12 cellular contexts compared by ENCODE assay signal in the genomic region with DNA sequence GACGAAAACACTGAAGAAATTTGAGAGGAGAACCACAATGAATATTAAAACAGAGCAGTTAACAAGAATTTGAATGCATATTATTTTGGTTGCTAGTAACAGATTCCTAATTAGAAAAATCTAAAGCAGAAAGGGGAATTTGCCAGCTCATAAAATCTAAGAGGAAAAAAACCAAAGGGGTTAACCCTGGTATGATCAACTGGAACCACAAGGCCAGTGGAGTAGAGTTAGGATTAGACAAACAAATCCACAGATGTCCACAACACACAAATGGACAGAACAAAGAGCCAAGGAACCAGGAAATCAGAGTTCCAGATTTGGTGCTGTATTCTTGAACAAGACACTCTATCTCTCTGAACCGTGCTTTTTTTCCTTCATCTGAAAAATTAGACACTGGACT.
DNase-seq lines count a peak whose midpoint lies in the region; ATAC-seq and TF ChIP-seq lines count a peak whose summit lies in the region.
"Had no signal": no experiment of that assay in that cellular context is flagged by ENCODE, and none has a peak within 500 bp of the region (broad histone marks: within the 10 kb centered on the region; RNA-seq: fewer than 3 reads in every experiment).

No MANE protein-coding gene starts in this region.

- peaks cover 20% of the 10 kb centered on the region for H3K36me3 Mint-ChIP-seq in nephron (ENCODE audit: low read depth)
- no peaks in the 10 kb centered on the region for H3K36me3 Mint-ChIP-seq in Caco-2 (ENCODE audit: insufficient read depth, unreplicated experiment)

- H3K4me3 ChIP-seq in Caco-2 (ENCODE audit: low read depth, low read length), result no peak overlapping the region
- H3K4me3 ChIP-seq: BLaER1 treated with 17β-estradiol and CSF1 and Interleukin-3, amounts not matched to agents 10 nM and 100 nM; GM23338 had no signal

- POLR2A ChIA-PET in Caco-2 (lab: Charles Lee), result no interaction called here

- CTCF ChIA-PET in Caco-2 (lab: Charles Lee), result no interaction called here

- H3K36me3 ChIP-seq in Caco-2 (ENCODE audit: control insufficient read depth, insufficient read depth, low read length), result no peaks in the 10 kb centered on the region

- peak overlapping the region; percentile 19 to 61 (median 38) for H3K27ac Mint-ChIP-seq in nephron
- H3K27ac Mint-ChIP-seq in Caco-2 (ENCODE audit: unreplicated experiment), result no peak overlapping the region
- H3K27ac Mint-ChIP-seq: B cell; CD8-positive, alpha-beta T cell; GM23338 had no signal

- no peaks in the 10 kb centered on the region for H3K27me3 ChIP-seq in Caco-2 (replicated peaks; ENCODE audit: control insufficient read depth, insufficient read depth, low read length)
- H3K27me3 ChIP-seq: BLaER1 treated with 17β-estradiol and CSF1 and Interleukin-3, amounts not matched to agents 10 nM and 100 nM had no signal

- H3K9me3 Mint-ChIP-seq in nephron, result peaks cover 19% of the 10 kb centered on the region
- H3K9me3 Mint-ChIP-seq in Caco-2 (ENCODE audit: unreplicated experiment), result peaks cover 14% of the 10 kb centered on the region

- ATAC-seq in HG03097 (IDR thresholded peaks at IDR 0.05; ENCODE audit: low FRiP score, unreplicated experiment) (no peak), left cardiac atrium (no peak)
- ATAC-seq: CD8-positive, alpha-beta T cell; GM23338 had no signal

- BruUV-seq in Caco-2 (replicated peaks; lab: Mats Ljungman, UMichigan), result no TSS peak

- H3K4me1 ChIP-seq in Caco-2, result peaks cover 11% of the 10 kb centered on the region
- H3K4me1 ChIP-seq: BLaER1 treated with 17β-estradiol and CSF1 and Interleukin-3, amounts not matched to agents 10 nM and 100 nM had no signal

- DNase-seq in EH (ENCODE audit: low read depth) (peak; percentile 51), NCI-H82 treated with DMSO at 0.1 percent for 48 hours (lab: John Stamatoyannopoulos, UW; ENCODE audit: unreplicated experiment) (peak; percentile 77), Caco-2 (no peak), left cardiac atrium (no peak)
- DNase-seq: CD8-positive, alpha-beta T cell; GF-D8; HCEC 1CT had no signal

- H3K4me1 Mint-ChIP-seq in nephron (peaks cover 23% of the 10 kb centered on the region), Caco-2 (ENCODE audit: low read depth, unreplicated experiment) (peaks cover 16% of the 10 kb centered on the region)
- H3K4me1 Mint-ChIP-seq: B cell, GM23338 had no signal

- H3K9me3 ChIP-seq in Caco-2, result no peaks in the 10 kb centered on the region

- intact Hi-C loops in Caco-2 (cut with micrococcal nuclease; ENCODE audit: unreplicated experiment) (no loop called here), left cardiac atrium (cut with DNase I) (no loop called here)

- H3K4me3 Mint-ChIP-seq in nephron, result no peak overlapping the region
- no peak overlapping the region for H3K4me3 Mint-ChIP-seq in Caco-2 (ENCODE audit: unreplicated experiment)
- H3K4me3 Mint-ChIP-seq: B cell; CD8-positive, alpha-beta T cell; GM23338 had no signal

- TF ChIP-seq CTCF in nephron (IDR thresholded peaks at IDR 0.05; ENCODE audit: unreplicated experiment in 3 of 3) (no peak), Caco-2 (IDR thresholded peaks at IDR 0.05; ENCODE audit: insufficient read depth in 1 of 2, low read depth in 1 of 2, low read length in 1 of 2, severe bottlenecking in 1 of 2, unreplicated experiment in 1 of 2) (no peak)

- H3K27me3 Mint-ChIP-seq in nephron (ENCODE audit: low read depth), result no peaks in the 10 kb centered on the region
- H3K27me3 Mint-ChIP-seq in Caco-2 (ENCODE audit: insufficient read depth, unreplicated experiment), result no peaks in the 10 kb centered on the region
- H3K27me3 Mint-ChIP-seq: B cell had no signal

Comparison
In these comparisons a context has a peak if more than half of its experiments do, and no peak if none do; other contexts are left out.
1. DNase-seq: peak in EH (single experiment) and NCI-H82 treated with DMSO at 0.1 percent for 48 hours (single experiment); none in Caco-2 (0 of 2) and left cardiac atrium (single experiment).